In the genomic region with DNA sequence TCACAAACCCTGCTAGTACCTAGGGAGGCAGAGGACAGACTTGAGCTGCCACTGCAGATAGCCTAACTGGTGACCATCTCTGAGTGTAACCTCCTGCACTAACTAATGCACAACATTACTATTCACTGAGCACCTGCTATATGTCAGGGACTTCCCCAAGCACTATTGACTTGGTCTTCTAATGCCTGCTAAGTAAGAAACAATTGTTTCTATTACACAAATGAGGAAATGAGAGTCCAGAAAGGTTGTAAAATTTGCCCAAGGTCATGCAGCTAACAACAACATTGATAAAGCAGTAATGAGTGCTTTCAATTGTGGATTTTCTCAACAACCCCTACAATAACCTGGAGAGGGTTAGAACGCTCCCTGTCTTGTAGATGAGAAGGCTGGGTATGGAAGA, we compare ENCODE assay signal across 12 cellular contexts.
A peak's percentile ranks its signal among the peaks of the same experiment; 100 is the strongest.
DNase-seq lines count a peak whose midpoint lies in the region; ATAC-seq and TF ChIP-seq lines count a peak whose summit lies in the region.
"Had no signal": no experiment of that assay in that cellular context is flagged by ENCODE, and none has a peak within 500 bp of the region (broad histone marks: within the 10 kb centered on the region; RNA-seq: fewer than 3 reads in every experiment).

No MANE protein-coding gene starts in this region.

- POLR2A ChIA-PET in GM10248 (lab: Yijun Ruan, JAX) = no interaction called here

- CTCF ChIA-PET in GM10248 (lab: Yijun Ruan, JAX) = no interaction called here

- no peak overlapping the region for H3K4me3 Mint-ChIP-seq in activated naive CD8-positive, alpha-beta T cell treated with anti-CD3 and anti-CD28 coated beads, Interleukin-2, amount 50 U/mL, for 24 hours

- intact Hi-C loops in left colon (cut with DNase I, micrococcal nuclease) = no loop called here

- H3K36me3 Mint-ChIP-seq in activated naive CD8-positive, alpha-beta T cell treated with anti-CD3 and anti-CD28 coated beads, Interleukin-2, amount 50 U/mL, for 24 hours (ENCODE audit: low read depth) = no peaks in the 10 kb centered on the region

- H3K4me1 Mint-ChIP-seq in activated naive CD8-positive, alpha-beta T cell treated with anti-CD3 and anti-CD28 coated beads, Interleukin-2, amount 50 U/mL, for 24 hours = no peaks in the 10 kb centered on the region

- H3K27me3 Mint-ChIP-seq in activated naive CD8-positive, alpha-beta T cell treated with anti-CD3 and anti-CD28 coated beads, Interleukin-2, amount 50 U/mL, for 24 hours = no peaks in the 10 kb centered on the region

- no peak overlapping the region for H3K27ac Mint-ChIP-seq in activated naive CD8-positive, alpha-beta T cell treated with anti-CD3 and anti-CD28 coated beads, Interleukin-2, amount 50 U/mL, for 24 hours

- H3K9me3 Mint-ChIP-seq in activated naive CD8-positive, alpha-beta T cell treated with anti-CD3 and anti-CD28 coated beads, Interleukin-2, amount 50 U/mL, for 24 hours = no peaks in the 10 kb centered on the region

- TF ChIP-seq CTCF in GM10248 (IDR thresholded peaks at IDR 0.05; ENCODE audit: control extremely low read depth, extremely low read depth, low read depth, missing control alignments) = no peak

- DNase-seq in GM10248 (ENCODE audit: extremely low spot score) (peak; percentile 48), NCI-H69 (lab: John Stamatoyannopoulos, UW) (no peak), NCI-H1417 (lab: John Stamatoyannopoulos, UW) (no peak), left colon (no peak)
- DNase-seq in activated naive CD8-positive, alpha-beta T cell treated with anti-CD3 and anti-CD28 coated beads, Interleukin-2, amount 50 U/mL, for 24 hours = no peak
- DNase-seq: aorta, DMS53 had no signal

- ATAC-seq in GM19397 (IDR thresholded peaks at IDR 0.05; ENCODE audit: unreplicated experiment) (peak; percentile 90), HG02763 (IDR thresholded peaks at IDR 0.05; ENCODE audit: unreplicated experiment) (peak; percentile 88), HG03439 (IDR thresholded peaks at IDR 0.05; ENCODE audit: unreplicated experiment) (peak; percentile 95), left colon (no peak)
- no peak for ATAC-seq in activated naive CD8-positive, alpha-beta T cell treated with anti-CD3 and anti-CD28 coated beads, Interleukin-2, amount 50 U/mL, for 24 hours
- ATAC-seq: gastroesophageal sphincter, K562 had no signal

Comparison
In these comparisons a context has a peak if more than half of its experiments do, and no peak if none do; other contexts are left out.
1. ATAC-seq: peak in GM19397 (single experiment), HG02763 (single experiment) and HG03439 (single experiment); none in activated naive CD8-positive, alpha-beta T cell treated with anti-CD3 and anti-CD28 coated beads, Interleukin-2, amount 50 U/mL, for 24 hours (single experiment) and left colon (single experiment).